1 cellular context compared by ENCODE assay signal in genomic region chr17:5044630-5045029, GRCh38.
TF ChIP-seq lines count a peak whose summit lies in the region.

No MANE protein-coding gene starts in this region.

TF ChIP-seq in HEK293T, 16 proteins besides CTCF, POLR2A, EP300 and RAD21 (continued from another document):
- TF ChIP-seq L3MBTL2 (conservative IDR thresholded peaks at IDR 0.05) (no peak), SP1 (IDR thresholded peaks at IDR 0.05) (no peak), NFRKB (IDR thresholded peaks at IDR 0.05) (no peak), FOXM1 (IDR thresholded peaks at IDR 0.05; ENCODE audit: borderline replicate concordance) (no peak)
